Comparison of ENCODE assay signal across 8 cellular contexts in genomic region chr16:53664724-53665345, GRCh38. TPM values are rescaled to one million over a fixed set of nuclear protein-coding genes. Genes with fewer than 3 reads are reported as not detected.
DNase-seq lines count a peak whose midpoint lies in the region; ATAC-seq, FAIRE-seq and TF ChIP-seq lines count a peak whose summit lies in the region.

No MANE protein-coding gene starts in this region.

- H3K36me3 ChIP-seq in ACC112 (ENCODE audit: insufficient read depth, low read length) (no peaks in the 10 kb centered on the region), kidney (ENCODE audit: control insufficient read depth in 1 of 2, insufficient read depth in 2 of 2, low read length in 2 of 2) (no peaks in the 10 kb centered on the region)

- DNase-seq in fibroblast of the aortic adventitia (ENCODE audit: low read depth) (peak; percentile 94), kidney (no peak), activated gamma-delta T cell treated with Interleukin-2 at 50 U/mL for 16 hours (no peak), inferior parietal cortex (ENCODE audit: extremely low spot score) (no peak), posterior cingulate gyrus (no peak)

- H3K4me1 ChIP-seq in ACC112 (ENCODE audit: control insufficient read depth, insufficient read depth, low read length, unreplicated experiment): peaks cover 30% of the 10 kb centered on the region
- no peaks in the 10 kb centered on the region for H3K4me1 ChIP-seq in kidney (ENCODE audit: control insufficient read depth in 1 of 2, insufficient read depth in 1 of 2, low read depth in 1 of 2, low read length in 2 of 2)

- peak overlapping the region; percentile 34 for H2AFZ ChIP-seq in ACC112 (ENCODE audit: low read length, unreplicated experiment)

- no peak for FAIRE-seq in kidney (lab: Jason Lieb, UNC)

- H3K79me2 ChIP-seq in ACC112 (ENCODE audit: control insufficient read depth, insufficient read depth, low read length, unreplicated experiment): no peaks in the 10 kb centered on the region

- peak; percentile 92 for ATAC-seq in GM18867 (IDR thresholded peaks at IDR 0.05; ENCODE audit: unreplicated experiment)
- peak; percentile 87 for ATAC-seq in HG03520 (IDR thresholded peaks at IDR 0.05; ENCODE audit: unreplicated experiment)

- no peak for TF ChIP-seq CTCF in fibroblast of the aortic adventitia (IDR thresholded peaks at IDR 0.05; ENCODE audit: insufficient read depth, low read length)
- TF ChIP-seq CTCF in kidney (IDR thresholded peaks at IDR 0.05; ENCODE audit: borderline replicate concordance, extremely low read depth, insufficient read depth): no peak

- H3K27ac ChIP-seq in ACC112 (ENCODE audit: low read depth, low read length) (peak overlapping the region; percentile 79), kidney (ENCODE audit: low read depth in 2 of 2, low read length in 2 of 2) (no peak overlapping the region)

- intact Hi-C loops in kidney (cut with DNase I): no loop called here
- intact Hi-C loops in posterior cingulate gyrus (cut with DNase I): no loop called here

- H3K4me3 ChIP-seq in ACC112 (ENCODE audit: low read depth, low read length): peak overlapping the region; percentile 64
- peak overlapping the region; percentile 42 for H3K4me3 ChIP-seq in fibroblast of the aortic adventitia (ENCODE audit: low read depth, low read length)
- H3K4me3 ChIP-seq in kidney (ENCODE audit: low read length in 2 of 2): no peak overlapping the region

- no peaks in the 10 kb centered on the region for H3K27me3 ChIP-seq in ACC112 (ENCODE audit: insufficient read depth, low read length)

- H3K9ac ChIP-seq in kidney (ENCODE audit: low read length in 2 of 2): no peak overlapping the region

- no peaks in the 10 kb centered on the region for H3K9me3 ChIP-seq in kidney (ENCODE audit: control insufficient read depth in 1 of 2, low read length in 2 of 2)

RNA-seq across cellular contexts. Expression of gene RPGRIP1L, which starts 38.8 kb away (rescaled TPM):
- total RNA-seq in fibroblast of the aortic adventitia (ENCODE audit: low replicate concordance): 11.1 and 19.5 TPM in 2 replicates
- 10.2 TPM for total RNA-seq in kidney
- polyA plus RNA-seq in kidney (ENCODE audit: insufficient read depth, low read depth, low replicate concordance): 4.3 TPM

RNA-seq across cellular contexts. Expression of gene FTO, which starts 39.1 kb away (rescaled TPM):
- total RNA-seq in fibroblast of the aortic adventitia (ENCODE audit: low replicate concordance) (135 and 145 TPM in 2 replicates), kidney (116 TPM)
- 22.3 TPM for polyA plus RNA-seq in kidney (ENCODE audit: insufficient read depth, low read depth, low replicate concordance)

Comparison
In these comparisons a context has a peak if more than half of its experiments do, and no peak if none do; other contexts are left out.
1. H3K4me3 ChIP-seq: peak in ACC112 (single experiment) and fibroblast of the aortic adventitia (single experiment); none in kidney (0 of 2).